8 cellular contexts compared by ENCODE assay signal in the genomic region with DNA sequence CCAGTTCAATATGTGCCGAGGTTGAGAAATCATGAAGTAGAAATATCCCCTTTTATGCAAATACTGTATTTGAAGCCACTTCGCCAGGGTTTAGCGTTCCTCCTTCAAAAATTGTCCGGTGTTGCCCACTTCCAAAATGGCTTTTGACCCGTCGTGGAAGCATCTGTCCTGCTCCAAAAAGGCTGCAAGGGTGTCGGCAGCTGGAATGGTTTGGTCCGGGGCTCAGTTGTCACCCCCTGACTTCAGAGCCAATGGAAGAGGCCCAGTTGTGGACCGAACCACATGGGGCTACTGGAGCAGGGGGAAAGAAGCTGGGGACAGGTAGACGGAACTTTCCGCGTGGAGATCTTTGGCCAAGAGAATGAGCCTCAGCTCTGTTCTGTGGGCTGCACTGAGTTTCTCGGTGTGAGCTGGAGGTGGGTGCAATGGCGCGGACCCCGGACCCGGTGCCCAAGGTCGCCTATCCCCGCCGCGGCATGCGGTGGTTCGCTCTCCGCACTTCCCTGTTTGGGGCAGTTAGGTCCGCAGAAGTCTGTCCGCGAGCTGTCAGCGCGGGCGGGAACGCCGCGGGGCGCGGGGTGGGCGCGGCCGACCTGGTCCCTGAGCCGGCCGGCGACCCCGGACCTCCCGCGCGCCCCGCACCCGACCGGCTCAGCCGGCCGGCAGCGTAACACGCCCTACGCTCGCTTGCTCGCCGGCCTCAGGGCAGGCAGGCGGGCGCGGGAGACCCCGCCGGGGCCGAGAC. TPM values are rescaled to one million over a fixed set of nuclear protein-coding genes. Genes with fewer than 3 reads are reported as not detected.
A peak's percentile ranks its signal among the peaks of the same experiment; 100 is the strongest.
DNase-seq lines count a peak whose midpoint lies in the region; ATAC-seq and TF ChIP-seq lines count a peak whose summit lies in the region.

A gene (plus strand): TSS at position 527 of the 745 bp plus-strand sequence. CDS start 259 bp downstream, outside the sequence.

- H2AFZ ChIP-seq in OCI-LY1 (ENCODE audit: low read length): no peak within 1 kb of the TSS

- H3F3A ChIP-seq in OCI-LY1 (ENCODE audit: insufficient read depth, low read length): no peaks in the 10 kb centered on the region

- no peak for TF ChIP-seq CTCF in OCI-LY1 (IDR thresholded peaks at IDR 0.05; ENCODE audit: low read length)

- H3K27ac Mint-ChIP-seq in CD4-positive, alpha-beta memory T cell: peak within 1 kb of the TSS; percentile 92 to 100 (median 99)

- CTCF ChIA-PET in CD4-positive, alpha-beta memory T cell (lab: Charles Lee; ENCODE audit: partially characterized antibody): interaction anchor here (1.0 to 2.2 kb wide), 5 partner anchors 14 to 146 kb away, joined by 3 to 6 read pairs (median 4); no protein-coding TSS in a partner anchor

- H3K79me2 ChIP-seq in OCI-LY1 (ENCODE audit: insufficient read depth, low read length): peaks cover 39% of the 10 kb centered on the region

- peak; percentile 53 for ATAC-seq in GM21381 (IDR thresholded peaks at IDR 0.05; ENCODE audit: unreplicated experiment)

- peak within 1 kb of the TSS; percentile 99 to 100 (median 100) for H3K4me3 Mint-ChIP-seq in CD4-positive, alpha-beta memory T cell

- WGBS in mesodermal cell (ENCODE audit: insufficient coverage in 2 of 2), 2 experiments: 1 to 2% methylated on average over 40 to 58 of the region's 62 CpGs

- peaks cover 37 to 83% (median 58%) of the 10 kb centered on the region in 4 donors for H3K4me1 Mint-ChIP-seq in CD4-positive, alpha-beta memory T cell

- H3K4me1 ChIP-seq in CD4-positive, alpha-beta memory T cell (ENCODE audit: insufficient read depth, low read length): peaks cover 61% of the 10 kb centered on the region
- peaks cover 63% of the 10 kb centered on the region for H3K4me1 ChIP-seq in OCI-LY1 (ENCODE audit: insufficient read depth, low read length, severe bottlenecking)
- peaks cover 11% of the 10 kb centered on the region for H3K4me1 ChIP-seq in mesodermal cell (ENCODE audit: control insufficient read depth, insufficient read depth, low read length, poor library complexity, severe bottlenecking)

- H3K27ac ChIP-seq in CD4-positive, alpha-beta memory T cell (ENCODE audit: low read depth, low read length): peak within 1 kb of the TSS; percentile 80
- H3K27ac ChIP-seq in OCI-LY1 (ENCODE audit: low read depth, low read length, poor library complexity, severe bottlenecking) (peak within 1 kb of the TSS; percentile 83), mesodermal cell (ENCODE audit: low read depth, low read length, severe bottlenecking) (peak within 1 kb of the TSS; percentile 96)

- in situ Hi-C loops in endometrial microvascular endothelial cells (cut with HindIII; ENCODE audit: inconsistent ontology term, low pct_unique_long_range_greater_than_20kb, low sequenced_read_pairs): no loop called here

- H3K9me3 Mint-ChIP-seq in CD4-positive, alpha-beta memory T cell: no peaks in the 10 kb centered on the region

- H4K20me1 ChIP-seq in OCI-LY1 (ENCODE audit: insufficient read depth, low read length): no peaks in the 10 kb centered on the region

- no peaks in the 10 kb centered on the region for H3K27me3 Mint-ChIP-seq in CD4-positive, alpha-beta memory T cell

- no peaks in the 10 kb centered on the region for H3K36me3 ChIP-seq in CD4-positive, alpha-beta memory T cell (ENCODE audit: insufficient read depth, low read length)
- peaks cover 9% of the 10 kb centered on the region; the same call in 1 of the 2 replicates for H3K36me3 ChIP-seq in OCI-LY1 (ENCODE audit: insufficient read depth, low read length)
- H3K36me3 ChIP-seq in mesodermal cell (ENCODE audit: control insufficient read depth, insufficient read depth, low read length): no peaks in the 10 kb centered on the region

- peak within 1 kb of the TSS; percentile 93 for H3K4me2 ChIP-seq in OCI-LY1 (ENCODE audit: low read length)

- POLR2A ChIA-PET in CD4-positive, alpha-beta memory T cell (lab: Charles Lee; ENCODE audit: partially characterized antibody): interaction anchor here (0.8 to 2.7 kb wide), 22 partner anchors 9 to 1435 kb away, joined by 3 to 19 read pairs (median 4); a partner anchor contains a TSS

- intact Hi-C loops in CD4-positive, alpha-beta memory T cell (cut with micrococcal nuclease): loop anchor here (1.0 to 5.0 kb wide), 5 partner anchors 49 to 888 kb away; a partner anchor contains a TSS

- H3K4me3 ChIP-seq in CD4-positive, alpha-beta memory T cell (ENCODE audit: low read length in 2 of 2): peak within 1 kb of the TSS; percentile 63 to 91
- H3K4me3 ChIP-seq in OCI-LY1 (ENCODE audit: low read depth, low read length, poor library complexity, severe bottlenecking) (peak within 1 kb of the TSS; percentile 88), mesodermal cell (ENCODE audit: extremely low read depth, insufficient read depth, low read length, poor library complexity, severe bottlenecking) (peak within 1 kb of the TSS; percentile 77)

- no peaks in the 10 kb centered on the region for H3K9me3 ChIP-seq in CD4-positive, alpha-beta memory T cell (ENCODE audit: control insufficient read depth in 1 of 2, low read length in 2 of 2)
- no peaks in the 10 kb centered on the region for H3K9me3 ChIP-seq in OCI-LY1 (ENCODE audit: low read length)
- H3K9me3 ChIP-seq in mesodermal cell (ENCODE audit: control insufficient read depth, low read length): no peaks in the 10 kb centered on the region

- no peaks in the 10 kb centered on the region for H3K9me2 ChIP-seq in OCI-LY1 (ENCODE audit: low read depth, low read length)

- DNase-seq in CD4-positive, alpha-beta memory T cell: peak; percentile 92 to 94 (median 93)
- DNase-seq in HuH-7 (ENCODE audit: low spot score): peak; percentile 92
- peak; percentile 82 for DNase-seq in activated CD8-positive, alpha-beta memory T cell treated with anti-CD3 and anti-CD28 coated beads, Interleukin-2, amount 50 U/mL, for 4 hours
- DNase-seq in stimulated activated CD8-positive, alpha-beta memory T cell treated with anti-CD3 and anti-CD28 coated beads, Interleukin-15, amount 100 ng/mL, for 24 hours (ENCODE audit: low read depth): peak; percentile 57

- peaks cover 3 to 28% of the 10 kb centered on the region in 2 donors for H3K36me3 Mint-ChIP-seq in CD4-positive, alpha-beta memory T cell

- H3K27me3 ChIP-seq in CD4-positive, alpha-beta memory T cell (ENCODE audit: insufficient read depth, low read length): no peaks in the 10 kb centered on the region
- H3K27me3 ChIP-seq in OCI-LY1 (ENCODE audit: insufficient read depth, low read length): no peaks in the 10 kb centered on the region

- H3K9ac ChIP-seq in OCI-LY1 (ENCODE audit: low read length): peak within 1 kb of the TSS; percentile 91

RNA-seq across cellular contexts. Expression of the gene that starts here (rescaled TPM):
- total RNA-seq in CD4-positive, alpha-beta memory T cell: 10 to 100 TPM; 99.5 to 99.7 TPM
- polyA plus RNA-seq in CD4-positive, alpha-beta memory T cell: 10 to 100 TPM; 66.6 to 67.0 TPM
- 36.8 TPM for total RNA-seq in endometrial microvascular endothelial cells (ENCODE audit: inconsistent ontology term)
- 20.2 TPM for polyA plus RNA-seq in mesodermal cell (2013, experiment 1 of 2)
- 19.2 TPM for polyA plus RNA-seq in mesodermal cell (2013, experiment 2 of 2)

Comparison
In these comparisons a context has a peak if more than half of its experiments do, and no peak if none do; other contexts are left out.
1. Peak in every context shown above with its lines: DNase-seq, ATAC-seq, H3K4me3 ChIP-seq and H3K27ac ChIP-seq.